10 cellular contexts compared by ENCODE assay signal in the genomic region with DNA sequence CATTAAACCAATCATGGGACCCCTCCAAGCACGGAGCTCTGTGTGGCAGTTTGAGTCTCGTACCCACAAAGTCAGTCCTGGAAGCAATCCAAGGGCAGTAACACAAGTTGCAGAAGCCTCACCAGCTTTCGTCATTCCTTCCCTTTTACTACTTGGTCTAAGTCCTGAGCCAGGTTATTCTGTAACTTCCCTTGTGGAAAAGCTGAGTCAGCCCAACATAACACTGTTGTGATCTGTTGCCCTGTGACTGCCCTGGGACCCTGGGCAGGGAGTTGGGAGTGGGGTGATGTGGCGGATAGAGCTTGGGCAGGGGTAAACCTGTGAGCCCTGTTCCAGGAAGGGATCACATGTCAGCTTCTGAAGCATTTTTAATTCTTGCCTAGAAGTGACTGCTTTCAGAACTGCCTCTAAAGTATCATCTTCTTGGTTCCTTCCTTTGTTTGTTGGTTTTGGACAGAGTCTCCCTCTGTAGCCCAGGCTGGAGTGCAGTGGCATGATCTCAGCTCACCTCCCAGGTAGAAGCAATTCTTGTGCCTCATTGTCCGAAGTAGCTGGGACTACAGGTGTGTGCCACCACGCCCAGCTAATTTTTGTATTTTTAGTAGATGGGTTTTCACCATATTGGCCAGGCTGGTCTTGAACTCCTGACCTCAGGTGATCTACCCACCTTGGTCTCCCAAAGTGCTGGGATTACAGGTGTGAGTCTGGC.
A peak's percentile ranks its signal among the peaks of the same experiment; 100 is the strongest.
DNase-seq lines count a peak whose midpoint lies in the region; ATAC-seq, FAIRE-seq and TF ChIP-seq lines count a peak whose summit lies in the region.
"Had no signal": no experiment of that assay in that cellular context is flagged by ENCODE, and none has a peak within 500 bp of the region (broad histone marks: within the 10 kb centered on the region; RNA-seq: fewer than 3 reads in every experiment).

No MANE protein-coding gene starts in this region.

- H3K9me3 ChIP-seq in MG63 (no peaks in the 10 kb centered on the region; the same call in 1 of the 2 replicates), tibial nerve (no peaks in the 10 kb centered on the region)

- TF ChIP-seq CTCF in bronchial epithelial cell (IDR thresholded peaks at IDR 0.05; ENCODE audit: insufficient read depth, low read length, severe bottlenecking) (no peak), tibial nerve (IDR thresholded peaks at IDR 0.05) (no peak), GM20000 (IDR thresholded peaks at IDR 0.05; ENCODE audit: extremely low read depth, missing control alignments) (no peak)

- peak overlapping the region in 2 of 4 donors; percentile 10 to 43 for H3K27ac ChIP-seq in tibial nerve
- H3K27ac ChIP-seq: SJSA1 had no signal

- H3K36me3 ChIP-seq in MG63 (no peaks in the 10 kb centered on the region), bronchial epithelial cell (ENCODE audit: control insufficient read depth, insufficient read depth, low read length) (no peaks in the 10 kb centered on the region), tibial nerve (no peaks in the 10 kb centered on the region)
- H3K36me3 ChIP-seq: SJSA1 had no signal

- TF ChIP-seq EP300 in tibial nerve (IDR thresholded peaks at IDR 0.05), result peak; percentile 37 to 80

- no peak for TF ChIP-seq POLR2A in tibial nerve (IDR thresholded peaks at IDR 0.05)

- H3K27me3 ChIP-seq in MG63 (no peaks in the 10 kb centered on the region), bronchial epithelial cell (ENCODE audit: control insufficient read depth, insufficient read depth, low read length) (no peaks in the 10 kb centered on the region), tibial nerve (no peaks in the 10 kb centered on the region)
- H3K27me3 ChIP-seq: SJSA1 had no signal

- DNase-seq in MG63 (peak; percentile 66), bronchial epithelial cell (ENCODE audit: low read depth) (peak; percentile 87), kidney glomerular epithelial cell (lab: John Stamatoyannopoulos, UW) (peak; percentile 96), tibial nerve (ENCODE audit: low spot score in 2 of 2) (peak in 1 of 2 donors; percentile 53), GM20000 (ENCODE audit: low spot score) (no peak), NCI-H2029 (lab: John Stamatoyannopoulos, UW) (no peak)
- DNase-seq: activated T-cell treated with anti-CD3 and anti-CD28 coated beads, Interleukin-2, amount 50 U/mL, for 48 hours; stimulated activated CD4-positive, alpha-beta T cell treated with anti-CD3 and anti-CD28 coated beads, Interleukin-12 subunit alpha, Interleukin-12 subunit beta, amount 100 ng/mL, for 4 hours had no signal

- 60 to 65% methylated on average over 6 of the region's 6 CpGs for WGBS in tibial nerve, 2 donors

- peaks cover 0 to 26% (median 0%) of the 10 kb centered on the region in 4 donors for H3K4me1 ChIP-seq in tibial nerve

- FAIRE-seq in bronchial epithelial cell (lab: Jason Lieb, UNC), result peak; percentile 86

- H3K4me3 ChIP-seq in MG63 (no peak overlapping the region), bronchial epithelial cell (ENCODE audit: low read depth, low read length) (no peak overlapping the region), tibial nerve (no peak overlapping the region)
- H3K4me3 ChIP-seq: SJSA1 had no signal

- no peak for ATAC-seq in GM18511 (IDR thresholded peaks at IDR 0.05; ENCODE audit: unreplicated experiment)

Comparison
In these comparisons a context has a peak if more than half of its experiments do, and no peak if none do; other contexts are left out.
1. DNase-seq: peak in MG63 (single experiment), bronchial epithelial cell (single experiment) and kidney glomerular epithelial cell (single experiment); none in GM20000 (single experiment) and NCI-H2029 (single experiment).